9 cellular contexts compared by ENCODE assay signal in the genomic region with DNA sequence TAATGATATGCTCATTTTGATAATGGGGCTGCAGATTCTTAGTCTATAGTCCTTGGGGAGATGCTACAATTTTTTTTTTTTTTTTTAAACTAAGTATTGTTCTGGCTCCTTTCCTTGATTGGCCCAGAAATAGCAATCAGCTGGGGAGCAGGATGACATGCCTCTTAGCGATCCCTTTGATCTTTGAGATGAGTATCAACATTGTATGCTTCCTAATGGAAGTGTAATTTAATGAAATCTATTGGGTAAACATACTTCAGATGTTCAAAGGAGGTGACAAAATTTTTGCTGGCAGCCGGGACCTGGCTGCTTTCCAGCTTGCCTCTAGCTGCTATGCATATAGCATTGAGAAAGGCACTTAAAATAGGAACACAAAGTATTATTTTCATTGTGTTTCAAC. TPM values are rescaled to one million over a fixed set of nuclear protein-coding genes. Genes with fewer than 3 reads are reported as not detected.
DNase-seq lines count a peak whose midpoint lies in the region; ATAC-seq and TF ChIP-seq lines count a peak whose summit lies in the region.
"Had no signal": no experiment of that assay in that cellular context is flagged by ENCODE, and none has a peak within 500 bp of the region (broad histone marks: within the 10 kb centered on the region; RNA-seq: fewer than 3 reads in every experiment).

No MANE protein-coding gene starts in this region.

- H3K4ac ChIP-seq in trophoblast cell (ENCODE audit: low read depth, low read length), result no peak overlapping the region

- H3K9ac ChIP-seq in GM23248, result no peak overlapping the region
- no peak overlapping the region for H3K9ac ChIP-seq in trophoblast cell (ENCODE audit: low read length)

- no peak overlapping the region for H3K14ac ChIP-seq in trophoblast cell (ENCODE audit: low read length)

- TF ChIP-seq CTCF in lung (IDR thresholded peaks at IDR 0.05; ENCODE audit: control extremely low read depth, extremely low read depth), result no peak

- no peak overlapping the region for H2AFZ ChIP-seq in GM23248
- H2AFZ ChIP-seq in trophoblast cell (ENCODE audit: insufficient read depth, low read length, poor library complexity), result no peak overlapping the region

- H3K23ac ChIP-seq in trophoblast cell (ENCODE audit: low read length), result no peak overlapping the region

- H4K91ac ChIP-seq in trophoblast cell (ENCODE audit: low read depth, low read length), result no peak overlapping the region

- no peak overlapping the region for H2AK5ac ChIP-seq in trophoblast cell (ENCODE audit: low read length)

- ATAC-seq in lung (ENCODE audit: insufficient read depth, low FRiP score) (no peak), HG03442 (IDR thresholded peaks at IDR 0.05; ENCODE audit: unreplicated experiment) (no peak), GM18502 (IDR thresholded peaks at IDR 0.05; ENCODE audit: poor library complexity, unreplicated experiment) (no peak)

- no peaks in the 10 kb centered on the region for H4K20me1 ChIP-seq in GM23248 (ENCODE audit: insufficient read depth)

- no peak overlapping the region for H2BK120ac ChIP-seq in trophoblast cell (ENCODE audit: insufficient read depth, low read length, poor library complexity)

- H3K9me3 ChIP-seq in GM23248 (ENCODE audit: low read depth) (no peaks in the 10 kb centered on the region), SJCRH30 (replicated peaks) (no peaks in the 10 kb centered on the region; the same call in 1 of the 2 replicates), lung (ENCODE audit: control insufficient read depth in 2 of 2, insufficient read depth in 1 of 2, low read length in 1 of 2) (no peaks in the 10 kb centered on the region), trophoblast cell (ENCODE audit: insufficient read depth, low read depth, low read length) (no peaks in the 10 kb centered on the region)

- H2BK12ac ChIP-seq in trophoblast cell (ENCODE audit: low read length), result no peak overlapping the region

- DNase-seq in GM23248 (peak; percentile 12), NCI-H1694 treated with DMSO at 0.1 percent for 48 hours (lab: John Stamatoyannopoulos, UW) (peak; percentile 8), SJCRH30 (peak; percentile 38 to 55), lung (ENCODE audit: low spot score) (peak; percentile 56), SKM-1 treated with dmso at 0.1 percent for 144 hours (lab: John Stamatoyannopoulos, UW; ENCODE audit: unreplicated experiment) (no peak), trophoblast cell (no peak)
- DNase-seq: effector CD8-positive, alpha-beta T cell had no signal

- no peaks in the 10 kb centered on the region for H3K9me2 ChIP-seq in GM23248 (ENCODE audit: insufficient read depth)

- no peak overlapping the region for H2BK5ac ChIP-seq in trophoblast cell (ENCODE audit: low read depth, low read length, poor library complexity)

- 0 out of 2 replicates have a peak, but pooled peaks cover 19% of the 10 kb centered on the region for H3K79me2 ChIP-seq in GM23248 (ENCODE audit: insufficient read depth)
- peaks cover 2% of the 10 kb centered on the region for H3K79me2 ChIP-seq in trophoblast cell (ENCODE audit: control insufficient read depth, insufficient read depth, low read length, poor library complexity)

- WGBS in GM23248 (ENCODE audit: low coverage in 1 of 2, low lambda C conversion rate in 2 of 2, missing lambda C conversion rate in 2 of 2), 2 experiments, result 50 to 59% methylated on average over 2 of the region's 2 CpGs
- 34 to 57% methylated on average over 2 of the region's 2 CpGs for WGBS in lung, 2 donors
- no CpG with 5 or more reads among the region's 2 CpGs for WGBS in trophoblast cell (ENCODE audit: extremely low coverage, insufficient coverage, insufficient read length)

- H3K79me1 ChIP-seq in trophoblast cell (ENCODE audit: low read length), result no peaks in the 10 kb centered on the region

- H3K4me1 ChIP-seq in GM23248 (ENCODE audit: insufficient read depth) (peaks cover 12% of the 10 kb centered on the region), SJCRH30 (peaks cover 12% of the 10 kb centered on the region), lung (ENCODE audit: control insufficient read depth in 2 of 2, insufficient read depth in 2 of 2, low read length in 2 of 2) (peaks cover 1 to 6% of the 10 kb centered on the region in 2 donors), trophoblast cell (ENCODE audit: control insufficient read depth in 1 of 2, insufficient read depth in 2 of 2, low read length in 2 of 2) (no peaks in the 10 kb centered on the region)

- in situ Hi-C loops in GM23248 (cut with MboI), result no loop called here

- no peak overlapping the region for H3K4me2 ChIP-seq in GM23248 (ENCODE audit: unreplicated experiment)
- no peak overlapping the region for H3K4me2 ChIP-seq in trophoblast cell (ENCODE audit: low read length)

- H3K27ac ChIP-seq in GM23248, result no peak overlapping the region
- no peak overlapping the region for H3K27ac ChIP-seq in SJCRH30
- H3K27ac ChIP-seq in lung (ENCODE audit: low read depth in 1 of 2, low read length in 1 of 2), result no peak overlapping the region
- no peak overlapping the region for H3K27ac ChIP-seq in trophoblast cell (ENCODE audit: low read depth, low read length)

- H3F3A ChIP-seq in GM23248 (ENCODE audit: insufficient read depth), result peaks cover 4% of the 10 kb centered on the region; the same call in 1 of the 2 replicates

- no peak overlapping the region for H4K12ac ChIP-seq in trophoblast cell (ENCODE audit: low read depth, low read length)

- H3K4me3 ChIP-seq in GM23248 (no peak overlapping the region), SJCRH30 (no peak overlapping the region), lung (no peak overlapping the region), trophoblast cell (ENCODE audit: low read depth, low read length) (no peak overlapping the region)

- no peak overlapping the region for H4K8ac ChIP-seq in trophoblast cell (ENCODE audit: low read depth, low read length)

- H3K36me3 ChIP-seq in GM23248 (ENCODE audit: low read depth) (no peaks in the 10 kb centered on the region), SJCRH30 (no peaks in the 10 kb centered on the region), lung (ENCODE audit: control insufficient read depth in 2 of 2, insufficient read depth in 2 of 2, low read length in 2 of 2) (no peaks in the 10 kb centered on the region), trophoblast cell (ENCODE audit: control insufficient read depth in 1 of 2, insufficient read depth in 2 of 2, low read length in 2 of 2) (no peaks in the 10 kb centered on the region)

- H3K27me3 ChIP-seq in GM23248 (replicated peaks; ENCODE audit: insufficient read depth), result no peaks in the 10 kb centered on the region
- H3K27me3 ChIP-seq in SJCRH30, result no peaks in the 10 kb centered on the region
- no peaks in the 10 kb centered on the region for H3K27me3 ChIP-seq in lung (ENCODE audit: control insufficient read depth, insufficient read depth)
- no peaks in the 10 kb centered on the region for H3K27me3 ChIP-seq in trophoblast cell (ENCODE audit: insufficient read depth, low read length)

- no peak overlapping the region for H3K18ac ChIP-seq in trophoblast cell (ENCODE audit: low read length)

RNA-seq across cellular contexts. Expression of gene VTI1A, which starts 43.5 kb away (rescaled TPM):
- 21.6 and 27.2 TPM in 2 replicates for total RNA-seq in GM23248 (2014; rRNA removed; shearing (Covaris generic))
- 25.3 and 26.4 TPM in 2 replicates for polyA plus RNA-seq in GM23248 (2016; fragmentation: Nextera tagmentation; extraction: Ambion mirVana)
- total RNA-seq in SJCRH30 (2014; rRNA removed; shearing (Covaris generic)), result 24.5 and 29.0 TPM in 2 replicates
- total RNA-seq in lung, result 10 to 100 TPM; 41.2 to 48.2 TPM
- polyA plus RNA-seq in lung, result 10 to 100 TPM in 1 of 2 donors, 1 to 10 TPM in 1; 9.2 to 15.6 TPM
- 11.6 and 12.1 TPM in 2 replicates for polyA plus RNA-seq in trophoblast cell (2013)

RNA-seq across cellular contexts. Expression of gene ZDHHC6, which starts 43.8 kb away (rescaled TPM):
- total RNA-seq in GM23248 (2014; rRNA removed; shearing (Covaris generic)), result 23.6 and 30.4 TPM in 2 replicates
- polyA plus RNA-seq in GM23248 (2016; fragmentation: Nextera tagmentation; extraction: Ambion mirVana) (44.0 and 47.1 TPM in 2 replicates), lung (10 to 100 TPM; 27.8 to 38.3 TPM)
- total RNA-seq in SJCRH30 (2014; rRNA removed; shearing (Covaris generic)), result 42.8 and 43.5 TPM in 2 replicates
- 10 to 100 TPM; 25.8 to 32.5 TPM for total RNA-seq in lung
- 18.5 and 19.0 TPM in 2 replicates for polyA plus RNA-seq in trophoblast cell (2013)

Comparison
In these comparisons a context has a peak if more than half of its experiments do, and no peak if none do; other contexts are left out.
1. DNase-seq: peak in GM23248 (single experiment), NCI-H1694 treated with DMSO at 0.1 percent for 48 hours (single experiment), SJCRH30 (2 of 2) and lung (single experiment); none in SKM-1 treated with dmso at 0.1 percent for 144 hours (single experiment) and trophoblast cell (0 of 2).